ENCODE assay signal across 8 cellular contexts in genomic region chr10:101569838-101570763, GRCh38. TPM values are rescaled to one million over a fixed set of nuclear protein-coding genes. Genes with fewer than 3 reads are reported as not detected.
DNase-seq lines count a peak whose midpoint lies in the region; ATAC-seq, FAIRE-seq and TF ChIP-seq lines count a peak whose summit lies in the region.

No MANE protein-coding gene starts in this region.

- ATAC-seq in HG03457 (IDR thresholded peaks at IDR 0.05; ENCODE audit: unreplicated experiment) = no peak

- no peak for FAIRE-seq in bronchial epithelial cell (lab: Jason Lieb, UNC)

- peak; percentile 72 for DNase-seq in G401 (ENCODE audit: low spot score)
- DNase-seq in HCEC 1CT = peak; percentile 38
- DNase-seq in NCI-H1092 (lab: John Stamatoyannopoulos, UW) = peak; percentile 37
- peak; percentile 59 for DNase-seq in bronchial epithelial cell (ENCODE audit: low read depth)
- peak; percentile 40 for DNase-seq in iris pigment epithelial cell (ENCODE audit: low read depth)
- peak; percentile 62 to 74 for DNase-seq in stimulated activated CD4-positive, alpha-beta T cell treated with anti-CD3 and anti-CD28 coated beads, Interleukin-12 subunit alpha, Interleukin-12 subunit beta, amount 100 ng/mL, for 24 hours (ENCODE audit: low read depth in 2 of 2)

- no peaks in the 10 kb centered on the region for H3K36me3 ChIP-seq in bronchial epithelial cell (ENCODE audit: control insufficient read depth, insufficient read depth, low read length)

- H3K4me3 ChIP-seq in WI38 (ENCODE audit: low read depth, low read length) = peak overlapping the region; percentile 64
- peak overlapping the region; percentile 64 for H3K4me3 ChIP-seq in bronchial epithelial cell (ENCODE audit: low read depth, low read length)

- in situ Hi-C loops in G401 (cut with HindIII; ENCODE audit: low sequenced_read_pairs) = no loop called here

- H3K27me3 ChIP-seq in bronchial epithelial cell (ENCODE audit: control insufficient read depth, insufficient read depth, low read length) = peaks cover 19% of the 10 kb centered on the region

- TF ChIP-seq CTCF in WI38 (IDR thresholded peaks at IDR 0.05; ENCODE audit: low read depth, low read length) (peak; percentile 53), bronchial epithelial cell (IDR thresholded peaks at IDR 0.05; ENCODE audit: insufficient read depth, low read length, severe bottlenecking) (peak; percentile 82)

RNA-seq across cellular contexts. Expression of gene POLL, which starts 18.0 kb away (rescaled TPM):
- total RNA-seq in G401 (2014; rRNA removed; shearing (Covaris generic)) = 87.8 and 94.8 TPM in 2 replicates
- 8.6 and 8.7 TPM in 2 replicates for total RNA-seq in bronchial epithelial cell

RNA-seq across cellular contexts. Expression of gene DPCD, which starts 18.0 kb away (rescaled TPM):
- total RNA-seq in G401 (2014; rRNA removed; shearing (Covaris generic)) = 361 and 419 TPM in 2 replicates
- total RNA-seq in bronchial epithelial cell = 27.7 and 38.2 TPM in 2 replicates
